In genomic region chr1:234616644-234617043, GRCh38 we compare ENCODE assay signal across 13 cellular contexts. TPM values are rescaled to one million over a fixed set of nuclear protein-coding genes. Genes with fewer than 3 reads are reported as not detected.
A peak's percentile ranks its signal among the peaks of the same experiment; 100 is the strongest.
DNase-seq lines count a peak whose midpoint lies in the region; ATAC-seq, FAIRE-seq and TF ChIP-seq lines count a peak whose summit lies in the region.
"Had no signal": no experiment of that assay in that cellular context is flagged by ENCODE, and none has a peak within 500 bp of the region (broad histone marks: within the 10 kb centered on the region; RNA-seq: fewer than 3 reads in every experiment).

No MANE protein-coding gene starts in this region.

- no peaks in the 10 kb centered on the region for H3K79me2 ChIP-seq in astrocyte (ENCODE audit: insufficient read depth, low read length)
- H3K79me2 ChIP-seq in hepatocyte, result no peaks in the 10 kb centered on the region
- H3K79me2 ChIP-seq in PC-9 (ENCODE audit: low read depth), result 0 out of 2 replicates have a peak, but pooled peaks cover 6% of the 10 kb centered on the region

- H4K20me1 ChIP-seq in astrocyte (ENCODE audit: insufficient read depth, low read length) (no peaks in the 10 kb centered on the region), hepatocyte (ENCODE audit: insufficient read depth, poor library complexity, severe bottlenecking) (no peaks in the 10 kb centered on the region), PC-9 (ENCODE audit: insufficient read depth) (no peaks in the 10 kb centered on the region)

- H3K4me1 ChIP-seq in astrocyte (ENCODE audit: insufficient read depth, low read length), result peaks cover 71% of the 10 kb centered on the region
- peaks cover 84% of the 10 kb centered on the region for H3K4me1 ChIP-seq in hepatocyte (ENCODE audit: insufficient read depth)
- peaks cover 34% of the 10 kb centered on the region for H3K4me1 ChIP-seq in PC-9 (replicated peaks; ENCODE audit: insufficient read depth)

- H3K9me2 ChIP-seq in hepatocyte (replicated peaks; ENCODE audit: insufficient read depth) (no peaks in the 10 kb centered on the region), PC-9 (ENCODE audit: insufficient read depth) (no peaks in the 10 kb centered on the region)

- DNase-seq in EL (peak; percentile 49), astrocyte (ENCODE audit: low read depth) (peak; percentile 65), hepatocyte (ENCODE audit: low spot score) (no peak), renal cortical epithelial cell (ENCODE audit: low read depth) (peak; percentile 68), SIG-M5 treated with dmso at 0.1 percent for 504 hours (lab: John Stamatoyannopoulos, UW; ENCODE audit: unreplicated experiment) (no peak), PC-9 (no peak)
- DNase-seq: erythroblast, left ventricle myocardium inferior had no signal

- H3F3A ChIP-seq in PC-9 (ENCODE audit: insufficient read depth, low read depth), result peaks cover 38% of the 10 kb centered on the region

- H3K4me3 ChIP-seq in astrocyte (ENCODE audit: insufficient read depth, low read depth, low read length), result no peak overlapping the region
- H3K4me3 ChIP-seq in hepatocyte, result no peak overlapping the region
- no peak overlapping the region for H3K4me3 ChIP-seq in PC-9
- H3K4me3 ChIP-seq: left ventricle myocardium inferior, right atrium auricular region had no signal

- no peaks in the 10 kb centered on the region for H3K27me3 Mint-ChIP-seq in astrocyte (ENCODE audit: low read depth, unreplicated experiment)
- H3K27me3 Mint-ChIP-seq: IgD-negative memory B cell had no signal

- peak overlapping the region; percentile 92 for H3K27ac ChIP-seq in astrocyte (ENCODE audit: low read depth, low read length)
- H3K27ac ChIP-seq in hepatocyte, result peak overlapping the region; percentile 92
- H3K27ac ChIP-seq in PC-9, result no peak overlapping the region

- CTCF ChIA-PET in PC-9 (lab: Charles Lee), result no interaction called here

- H3K9me3 Mint-ChIP-seq in astrocyte (ENCODE audit: unreplicated experiment), result no peaks in the 10 kb centered on the region
- H3K9me3 Mint-ChIP-seq: IgD-negative memory B cell had no signal

- WGBS in hepatocyte (ENCODE audit: low lambda C conversion rate, missing lambda C conversion rate), result 3% methylated on average over 2 of the region's 2 CpGs

- peak overlapping the region; percentile 8 for H3K4me3 Mint-ChIP-seq in astrocyte (ENCODE audit: unreplicated experiment)
- H3K4me3 Mint-ChIP-seq: IgD-negative memory B cell had no signal

- no peak for ATAC-seq in GM19035 (IDR thresholded peaks at IDR 0.05; ENCODE audit: unreplicated experiment)
- ATAC-seq in GM18907 (IDR thresholded peaks at IDR 0.05; ENCODE audit: unreplicated experiment), result no peak

- H3K9me3 ChIP-seq in astrocyte (ENCODE audit: insufficient read depth, low read depth, low read length) (no peaks in the 10 kb centered on the region), hepatocyte (ENCODE audit: low read depth) (no peaks in the 10 kb centered on the region), PC-9 (ENCODE audit: insufficient read depth, low read depth) (no peaks in the 10 kb centered on the region)
- H3K9me3 ChIP-seq: left ventricle myocardium inferior, right atrium auricular region had no signal

- no peak for TF ChIP-seq CTCF in astrocyte (IDR thresholded peaks at IDR 0.05; ENCODE audit: insufficient read depth, low read depth, low read length)
- TF ChIP-seq CTCF in hepatocyte (IDR thresholded peaks at IDR 0.05; ENCODE audit: poor library complexity), result no peak
- no peak for TF ChIP-seq CTCF in PC-9 (conservative IDR thresholded peaks at IDR 0.05)

- H2AFZ ChIP-seq in astrocyte (ENCODE audit: low read depth, low read length) (no peak overlapping the region), hepatocyte (no peak overlapping the region), PC-9 (no peak overlapping the region)

- H3K36me3 ChIP-seq in astrocyte (ENCODE audit: insufficient read depth, low read length) (no peaks in the 10 kb centered on the region), hepatocyte (replicated peaks; ENCODE audit: insufficient read depth, low read depth) (no peaks in the 10 kb centered on the region), PC-9 (ENCODE audit: low read depth) (no peaks in the 10 kb centered on the region)
- H3K36me3 ChIP-seq: left ventricle myocardium inferior, right atrium auricular region had no signal

- no peak for FAIRE-seq in astrocyte (lab: Jason Lieb, UNC)
- FAIRE-seq: GM12892 had no signal

- H3K4me1 Mint-ChIP-seq in astrocyte (ENCODE audit: low read depth, unreplicated experiment), result peaks cover 76% of the 10 kb centered on the region

- BruUV-seq in PC-9 (replicated peaks; lab: Mats Ljungman, UMichigan), result no TSS peak

- POLR2A ChIA-PET in PC-9 (lab: Charles Lee; ENCODE audit: unreplicated experiment), result interaction anchor here (0.6 kb wide), 1 partner anchor 107 kb away, joined by 8 read pairs; no protein-coding TSS in a partner anchor

- no peaks in the 10 kb centered on the region for H3K36me3 Mint-ChIP-seq in astrocyte (ENCODE audit: low read depth, unreplicated experiment)

- no peaks in the 10 kb centered on the region for H3K27me3 ChIP-seq in astrocyte (ENCODE audit: insufficient read depth, low read length)
- no peaks in the 10 kb centered on the region for H3K27me3 ChIP-seq in hepatocyte
- H3K27me3 ChIP-seq in PC-9 (ENCODE audit: insufficient read depth, low read depth), result no peaks in the 10 kb centered on the region
- H3K27me3 ChIP-seq: right atrium auricular region had no signal

- peak overlapping the region; percentile 5 for H3K4me2 ChIP-seq in astrocyte (ENCODE audit: low read length)
- no peak overlapping the region for H3K4me2 ChIP-seq in hepatocyte
- H3K4me2 ChIP-seq in PC-9, result no peak overlapping the region

- peak overlapping the region; percentile 85 for H3K27ac Mint-ChIP-seq in astrocyte (ENCODE audit: unreplicated experiment)
- H3K27ac Mint-ChIP-seq: IgD-negative memory B cell had no signal

- intact Hi-C loops in PC-9 (cut with micrococcal nuclease; ENCODE audit: unreplicated experiment), result no loop called here

- H3K9ac ChIP-seq in astrocyte (ENCODE audit: low read length), result peak overlapping the region; percentile 28

RNA-seq across cellular contexts. Expression of gene IRF2BP2, which starts 6.7 kb away (rescaled TPM):
- 122 and 126 TPM in 2 replicates for total RNA-seq in astrocyte
- 113 and 135 TPM in 2 replicates for total RNA-seq in hepatocyte
- 65.9 and 68.2 TPM in 2 replicates for polyA plus RNA-seq in hepatocyte
- total RNA-seq in renal cortical epithelial cell, result 53.0 and 79.6 TPM in 2 replicates
- total RNA-seq in PC-9 (2021), result 80.7 and 122 TPM in 2 replicates

Comparison
In these comparisons a context has a peak if more than half of its experiments do, and no peak if none do; other contexts are left out.
1. DNase-seq: peak in EL (single experiment), astrocyte (single experiment) and renal cortical epithelial cell (single experiment); none in hepatocyte (single experiment), SIG-M5 treated with dmso at 0.1 percent for 504 hours (single experiment) and PC-9 (0 of 2).